26 cellular contexts compared by ENCODE assay signal in the genomic region with DNA sequence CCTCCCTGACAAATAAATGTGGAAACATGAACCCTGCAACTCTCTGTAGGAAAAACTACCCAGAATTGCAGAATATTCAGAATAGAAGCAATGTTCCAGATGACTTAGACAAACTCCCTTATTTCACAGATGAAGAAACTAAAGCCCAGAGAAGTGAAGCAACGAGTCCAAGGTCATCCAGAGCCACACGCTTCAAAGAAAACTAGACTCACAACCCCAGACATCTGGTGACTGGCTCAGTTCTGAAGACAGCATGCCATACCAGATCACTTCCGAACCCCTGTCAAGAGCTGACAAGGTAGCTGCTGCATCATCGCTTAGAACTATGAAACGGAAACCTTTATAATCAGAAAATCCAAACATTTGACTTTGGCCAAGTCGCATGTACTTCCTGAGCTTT.
DNase-seq lines count a peak whose midpoint lies in the region; ATAC-seq and TF ChIP-seq lines count a peak whose summit lies in the region.
"Had no signal": no experiment of that assay in that cellular context is flagged by ENCODE, and none has a peak within 500 bp of the region (broad histone marks: within the 10 kb centered on the region; RNA-seq: fewer than 3 reads in every experiment).

No MANE protein-coding gene starts in this region.

- DNase-seq in AG08396 (ENCODE audit: low spot score) (peak; percentile 25), GM23248 (peak; percentile 12), brain microvascular endothelial cell (peak; percentile 5), hepatic stellate cell (ENCODE audit: low spot score) (peak; percentile 18), erythroblast (lab: John Stamatoyannopoulos, UW) (no peak), NCI-H446 treated with DMSO at 0.1 percent for 48 hours (lab: John Stamatoyannopoulos, UW) (no peak)
- DNase-seq: activated CD8-positive, alpha-beta T cell treated with anti-CD3 and anti-CD28 coated beads, Interleukin-2, amount 10 ng/mL, durations not matched to agents 7 days and 5 days; aorta; CD8-positive, alpha-beta memory T cell; cerebellar nuclear complex; esophagus squamous epithelium; glutamatergic neuron; islet precursor cell; NCI-H1417; NCI-H2029 treated with DMSO at 0.1 percent for 48 hours; NCI-H226; PC-9; retina; SHP77 treated with DMSO at 0.1 percent for 48 hours; stimulated activated CD4-positive, alpha-beta T cell treated with anti-CD3 and anti-CD28 coated beads, Interleukin-2, amount 100 ng/mL, for 48 hours; stomach; tibial artery had no signal

- no peak for TF ChIP-seq POLR2A in erythroblast (IDR thresholded peaks at IDR 0.05; ENCODE audit: low read length)

- no peak overlapping the region for H3K4me3 ChIP-seq in GM23248
- no peak overlapping the region for H3K4me3 ChIP-seq in brain microvascular endothelial cell (ENCODE audit: low read depth, low read length)
- H3K4me3 ChIP-seq: esophagus squamous epithelium, neural progenitor cell, PC-9, stomach, tibial artery had no signal

- H3K27me3 ChIP-seq in GM23248 (replicated peaks; ENCODE audit: insufficient read depth) (no peaks in the 10 kb centered on the region), brain microvascular endothelial cell (replicated peaks) (no peaks in the 10 kb centered on the region)
- H3K27me3 ChIP-seq: esophagus squamous epithelium, neural progenitor cell, stomach, tibial artery had no signal

- no peaks in the 10 kb centered on the region for H3K9me3 ChIP-seq in GM23248 (ENCODE audit: low read depth)
- H3K9me3 ChIP-seq: esophagus squamous epithelium, tibial artery had no signal

- no peak overlapping the region for H3K9ac ChIP-seq in GM23248
- H3K9ac ChIP-seq: neural progenitor cell, parathyroid adenoma had no signal

- no peaks in the 10 kb centered on the region for H3K79me2 ChIP-seq in GM23248 (ENCODE audit: insufficient read depth)
- H3K79me2 ChIP-seq: parathyroid adenoma had no signal

- H4K20me1 ChIP-seq in GM23248 (ENCODE audit: insufficient read depth), result no peaks in the 10 kb centered on the region

- H2AFZ ChIP-seq in GM23248, result no peak overlapping the region
- H2AFZ ChIP-seq: neural progenitor cell, parathyroid adenoma, PC-9 had no signal

- peaks cover 2% of the 10 kb centered on the region; the same call in 1 of the 2 replicates for H3K4me1 ChIP-seq in GM23248 (ENCODE audit: insufficient read depth)
- H3K4me1 ChIP-seq: esophagus squamous epithelium, neural progenitor cell, parathyroid adenoma had no signal

- H3K36me3 ChIP-seq in GM23248 (ENCODE audit: low read depth) (no peaks in the 10 kb centered on the region), brain microvascular endothelial cell (replicated peaks) (no peaks in the 10 kb centered on the region)
- H3K36me3 ChIP-seq: esophagus squamous epithelium, neural progenitor cell, stomach had no signal

- no peak for ATAC-seq in HG02852 (IDR thresholded peaks at IDR 0.05; ENCODE audit: unreplicated experiment)
- ATAC-seq in HG03108 (IDR thresholded peaks at IDR 0.05; ENCODE audit: unreplicated experiment), result no peak
- ATAC-seq: activated CD8-positive, alpha-beta T cell treated with anti-CD3 and anti-CD28 coated beads, Interleukin-2, amount 10 ng/mL, durations not matched to agents 7 days and 5 days had no signal

- TF ChIP-seq CTCF in brain microvascular endothelial cell (IDR thresholded peaks at IDR 0.05; ENCODE audit: low read depth, low read length, missing control alignments), result no peak

- no peaks in the 10 kb centered on the region for H3F3A ChIP-seq in GM23248 (ENCODE audit: insufficient read depth)

- H3K4me2 ChIP-seq in GM23248 (ENCODE audit: unreplicated experiment), result no peak overlapping the region
- H3K4me2 ChIP-seq: neural progenitor cell, PC-9 had no signal

- H3K27ac ChIP-seq in GM23248 (no peak overlapping the region), brain microvascular endothelial cell (no peak overlapping the region)
- H3K27ac ChIP-seq: esophagus squamous epithelium, neural progenitor cell, parathyroid adenoma, PC-9, stomach, tibial artery had no signal

- 29 to 42% methylated on average over 6 of the region's 6 CpGs for WGBS in GM23248 (ENCODE audit: low coverage in 1 of 2, low lambda C conversion rate in 2 of 2, missing lambda C conversion rate in 2 of 2), 2 experiments

- in situ Hi-C loops in GM23248 (cut with MboI) (no loop called here), brain microvascular endothelial cell (cut with HindIII; ENCODE audit: low pct_ligation_motif_present, low sequenced_read_pairs) (no loop called here)

- no peaks in the 10 kb centered on the region for H3K9me2 ChIP-seq in GM23248 (ENCODE audit: insufficient read depth)

Comparison
In these comparisons a context has a peak if more than half of its experiments do, and no peak if none do; other contexts are left out.
1. DNase-seq: peak in AG08396 (single experiment), GM23248 (single experiment), brain microvascular endothelial cell (single experiment) and hepatic stellate cell (single experiment); none in erythroblast (0 of 2) and NCI-H446 treated with DMSO at 0.1 percent for 48 hours (single experiment).